ENCODE assay signal across 2 cellular contexts in the genomic region with DNA sequence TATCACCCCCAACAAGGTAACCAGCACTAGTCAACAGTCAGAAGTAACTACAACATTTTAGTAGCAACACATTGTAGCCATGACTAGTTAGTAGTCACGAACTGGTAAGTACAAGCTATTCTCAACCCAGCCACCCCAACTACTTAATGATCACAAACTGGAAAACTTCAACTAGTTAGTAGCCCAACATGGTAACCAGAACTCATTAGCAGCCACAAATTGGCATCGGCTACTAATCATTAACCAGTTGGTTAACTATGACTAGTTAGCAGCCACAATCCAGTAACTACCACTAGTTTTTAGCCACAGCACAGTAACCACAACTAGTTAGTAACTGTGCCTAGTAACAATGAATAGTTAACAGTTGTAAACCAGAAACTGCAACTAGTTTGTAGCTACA.
TF ChIP-seq lines count a peak whose summit lies in the region.

No MANE protein-coding gene starts in this region.

TF ChIP-seq in K562, 482 proteins besides CTCF, POLR2A, EP300 and RAD21:
- TF ChIP-seq KAT8 (IDR thresholded peaks at IDR 0.05; ENCODE audit: low read depth) (no peak), ZNF780A (CRISPR knock-in tag; IDR thresholded peaks at IDR 0.05) (no peak)
- TF ChIP-seq, protein P1, sequence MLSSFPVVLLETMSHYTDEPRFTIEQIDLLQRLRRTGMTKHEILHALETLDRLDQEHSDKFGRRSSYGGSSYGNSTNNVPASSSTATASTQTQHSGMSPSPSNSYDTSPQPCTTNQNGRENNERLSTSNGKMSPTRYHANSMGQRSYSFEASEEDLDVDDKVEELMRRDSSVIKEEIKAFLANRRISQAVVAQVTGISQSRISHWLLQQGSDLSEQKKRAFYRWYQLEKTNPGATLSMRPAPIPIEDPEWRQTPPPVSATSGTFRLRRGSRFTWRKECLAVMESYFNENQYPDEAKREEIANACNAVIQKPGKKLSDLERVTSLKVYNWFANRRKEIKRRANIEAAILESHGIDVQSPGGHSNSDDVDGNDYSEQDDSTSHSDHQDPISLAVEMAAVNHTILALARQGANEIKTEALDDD (IDR thresholded peaks at IDR 0.05) = peak; percentile 91

TF ChIP-seq in H1, 55 proteins besides CTCF, POLR2A, EP300 and RAD21:
- no peak for TF ChIP-seq JUND (IDR thresholded peaks at IDR 0.05; ENCODE audit: low read length)
- no peak for TF ChIP-seq NRF1 (IDR thresholded peaks at IDR 0.05; ENCODE audit: low read depth, low read length)
- no peak for TF ChIP-seq NANOG (IDR thresholded peaks at IDR 0.05; ENCODE audit: insufficient read depth, low read depth, low read length, poor library complexity, severe bottlenecking)
- TF ChIP-seq BRCA1 (IDR thresholded peaks at IDR 0.05; ENCODE audit: low read depth, low read length) = 0 out of 2 replicates have a peak, but pooled peaks have one; percentile 30
